Comparison of ENCODE assay signal across 1 cellular context in genomic region chr4:37685726-37686372, GRCh38.
TF ChIP-seq lines count a peak whose summit lies in the region.

No MANE protein-coding gene starts in this region.

TF ChIP-seq in HepG2, 621 proteins besides CTCF, POLR2A, EP300 and RAD21 (continued from another document and continues in another):
- TF ChIP-seq ZNF609 (CRISPR knock-in tag; IDR thresholded peaks at IDR 0.05; ENCODE audit: borderline replicate concordance) (no peak), ZNF839 (CRISPR knock-in tag; IDR thresholded peaks at IDR 0.05; ENCODE audit: borderline replicate concordance) (no peak), ZNF280D (CRISPR knock-in tag; IDR thresholded peaks at IDR 0.05) (no peak), ZNF589 (CRISPR knock-in tag; conservative IDR thresholded peaks at IDR 0.05) (no peak), ZFP37 (CRISPR knock-in tag; IDR thresholded peaks at IDR 0.05; ENCODE audit: borderline replicate concordance) (no peak), POLR2G (IDR thresholded peaks at IDR 0.05; ENCODE audit: low read depth, low read length) (peak; percentile 75), THAP9 (CRISPR knock-in tag; IDR thresholded peaks at IDR 0.05; ENCODE audit: borderline replicate concordance) (no peak), MED1 (CRISPR knock-in tag; IDR thresholded peaks at IDR 0.05) (peak; percentile 51; the same call in 1 of the 2 replicates), HES4 (CRISPR knock-in tag; IDR thresholded peaks at IDR 0.05; ENCODE audit: borderline replicate concordance) (0 out of 2 replicates have a peak, but pooled peaks have one; percentile 14), EEA1 (CRISPR knock-in tag; IDR thresholded peaks at IDR 0.05; ENCODE audit: borderline replicate concordance) (peak; percentile 41; the same call in 1 of the 2 replicates), SALL2 (CRISPR knock-in tag; IDR thresholded peaks at IDR 0.05) (no peak), RARG (CRISPR knock-in tag; IDR thresholded peaks at IDR 0.05; ENCODE audit: low read depth) (no peak), HBP1 (CRISPR knock-in tag; IDR thresholded peaks at IDR 0.05; ENCODE audit: low read depth) (no peak), ZBTB40 (IDR thresholded peaks at IDR 0.05) (no peak), ZBTB40 (CRISPR knock-in tag; IDR thresholded peaks at IDR 0.05) (no peak), ARID2 (CRISPR knock-in tag; IDR thresholded peaks at IDR 0.05; ENCODE audit: borderline replicate concordance) (no peak), ZNF446 (CRISPR knock-in tag; IDR thresholded peaks at IDR 0.05) (no peak), CEBPZ (IDR thresholded peaks at IDR 0.05; ENCODE audit: low read length) (no peak), ZFX (CRISPR knock-in tag; IDR thresholded peaks at IDR 0.05; ENCODE audit: low read depth) (0 out of 2 replicates have a peak, but pooled peaks have one; percentile 39), NFYC (CRISPR knock-in tag; IDR thresholded peaks at IDR 0.05) (no peak), FOXM1 (CRISPR knock-in tag; IDR thresholded peaks at IDR 0.05) (no peak), ELK4 (CRISPR knock-in tag; IDR thresholded peaks at IDR 0.05; ENCODE audit: borderline replicate concordance) (no peak), ZNF652 (CRISPR knock-in tag; IDR thresholded peaks at IDR 0.05; ENCODE audit: borderline replicate concordance, low read depth) (no peak), NKX3-1 (CRISPR knock-in tag; IDR thresholded peaks at IDR 0.05) (no peak; the same call in 1 of the 2 replicates)
